Comparison of ENCODE assay signal across 16 cellular contexts in the genomic region with DNA sequence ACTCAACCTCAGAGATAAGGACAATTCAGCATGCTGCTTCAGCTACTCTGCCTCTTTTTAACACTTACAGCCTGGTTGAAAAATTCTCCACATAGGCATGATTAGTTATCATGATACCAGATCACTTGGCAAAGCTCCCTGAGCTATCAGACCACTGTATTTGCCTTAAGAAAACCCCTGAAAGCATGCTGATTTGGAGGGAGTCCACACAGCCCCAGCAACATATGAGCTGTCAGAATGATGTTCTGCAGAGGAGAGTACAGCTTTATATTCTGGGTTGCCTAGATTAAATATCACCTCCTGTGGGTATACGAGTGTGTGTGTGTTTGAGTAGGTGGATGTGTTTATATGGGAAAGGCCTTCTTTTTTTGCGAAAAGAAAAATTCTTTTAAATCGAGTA.
"Had no signal": no experiment of that assay in that cellular context is flagged by ENCODE, and none has a peak within 500 bp of the region (broad histone marks: within the 10 kb centered on the region; RNA-seq: fewer than 3 reads in every experiment).

No MANE protein-coding gene starts in this region.

- H3K4me3 ChIP-seq: adrenal gland, coronary artery, left lung, neural progenitor cell, spleen, thyroid gland had no signal

- H3K27me3 ChIP-seq: adrenal gland, left lung, neural progenitor cell, spleen, thyroid gland had no signal

- H3K36me3 ChIP-seq: adrenal gland, left lung, neural progenitor cell, spleen, thyroid gland had no signal

- H3K4me1 ChIP-seq: adrenal gland, left lung, neural progenitor cell, spleen had no signal

- DNase-seq: activated CD4-positive, alpha-beta T cell treated with anti-CD3 and anti-CD28 coated beads, Interleukin-2, amount 50 U/mL, for 4 hours; activated CD8-positive, alpha-beta memory T cell treated with anti-CD3 and anti-CD28 coated beads for 24 hours; activated CD8-positive, alpha-beta memory T cell treated with anti-CD3 and anti-CD28 coated beads, Interleukin-2, amount 50 U/mL, for 4 hours; activated T-cell treated with anti-CD3 and anti-CD28 coated beads, Interleukin-2, amount 50 U/mL, for 24 hours; adrenal gland; left lung; mammary epithelial cell; naive thymus-derived CD4-positive, alpha-beta T cell; spleen; stimulated activated CD4-positive, alpha-beta T cell treated with anti-CD3 and anti-CD28 coated beads, Interleukin-4, amount 100 ng/mL, for 1 hour; stimulated activated naive CD4-positive, alpha-beta T cell treated with Interleukin-2 at 50 U/mL for 16 hours; T-helper 1 cell; T-helper 9 cell; thyroid gland had no signal

- H3K9ac ChIP-seq: neural progenitor cell had no signal

- H3K27ac ChIP-seq: adrenal gland, coronary artery, left lung, neural progenitor cell, spleen, thyroid gland had no signal

- H3K9me3 ChIP-seq: left lung, thyroid gland had no signal
